In genomic region chr3:4976109-4976508, GRCh38 we compare ENCODE assay signal across 8 cellular contexts. TPM values are rescaled to one million over a fixed set of nuclear protein-coding genes. Genes with fewer than 3 reads are reported as not detected.
DNase-seq lines count a peak whose midpoint lies in the region; ATAC-seq and TF ChIP-seq lines count a peak whose summit lies in the region.

No MANE protein-coding gene starts in this region.

- no peak overlapping the region for H2BK12ac ChIP-seq in mesenchymal stem cell (ENCODE audit: low read length in 2 of 2)

- peak overlapping the region; percentile 100 for H3K27ac ChIP-seq in CD8-positive, alpha-beta memory T cell (ENCODE audit: low read depth, low read length)
- H3K27ac ChIP-seq in SJCRH30, result no peak overlapping the region; the same call in 1 of the 2 replicates
- peak overlapping the region; percentile 97 for H3K27ac ChIP-seq in caudate nucleus (ENCODE audit: low read depth, low read length)
- no peak overlapping the region for H3K27ac ChIP-seq in mesenchymal stem cell (ENCODE audit: low read length, poor library complexity, severe bottlenecking)

- DNase-seq in CD8-positive, alpha-beta memory T cell, result no peak
- no peak for DNase-seq in HFF-Myc (ENCODE audit: extremely low read depth, low read depth)
- peak; percentile 77 to 89 for DNase-seq in SJCRH30
- DNase-seq in caudate nucleus (lab: John Stamatoyannopoulos, UW), result peak in 26 of 61 donors; percentile 10 to 80 (median 39)
- peak; percentile 78 for DNase-seq in mesenchymal stem cell
- no peak for DNase-seq in type B pancreatic cell (ENCODE audit: extremely low spot score, unreplicated experiment)
- no peak for DNase-seq in NCI-H128 (lab: John Stamatoyannopoulos, UW; ENCODE audit: unreplicated experiment)

- H2BK120ac ChIP-seq in mesenchymal stem cell (ENCODE audit: low read depth, low read length), result no peak overlapping the region

- peak overlapping the region in 1 of 2 experiments; percentile 61 for H3K4ac ChIP-seq in mesenchymal stem cell (ENCODE audit: low read depth in 1 of 2, low read length in 2 of 2)

- POLR2A ChIA-PET in CD8-positive, alpha-beta memory T cell (lab: Charles Lee), result interaction anchor here (1.2 to 2.0 kb wide), 3 partner anchors 10 to 154 kb away, joined by 3 to 9 read pairs (median 9); no protein-coding TSS in a partner anchor

- H3K36me3 ChIP-seq in CD8-positive, alpha-beta memory T cell (ENCODE audit: insufficient read depth, low read length), result no peaks in the 10 kb centered on the region
- H3K36me3 ChIP-seq in SJCRH30 (no peaks in the 10 kb centered on the region), mesenchymal stem cell (ENCODE audit: control insufficient read depth in 1 of 2, insufficient read depth in 2 of 2, low read depth in 1 of 2, low read length in 2 of 2) (peaks cover 0 to 3% of the 10 kb centered on the region in 2 experiments)

- CTCF ChIA-PET in CD8-positive, alpha-beta memory T cell (lab: Charles Lee), result interaction anchor here (0.8 to 3.3 kb wide), 15 partner anchors 10 to 267 kb away, joined by 3 to 18 read pairs (median 4); no protein-coding TSS in a partner anchor

- no peaks in the 10 kb centered on the region for H3K27me3 Mint-ChIP-seq in CD8-positive, alpha-beta memory T cell
- H3K27me3 Mint-ChIP-seq in type B pancreatic cell, result peaks cover 20% of the 10 kb centered on the region

- peak overlapping the region; percentile 9 for H2AK5ac ChIP-seq in mesenchymal stem cell (ENCODE audit: low read length, severe bottlenecking)

- peaks cover 37 to 49% (median 46%) of the 10 kb centered on the region in 3 donors for H3K4me1 Mint-ChIP-seq in CD8-positive, alpha-beta memory T cell
- peaks cover 21% of the 10 kb centered on the region for H3K4me1 Mint-ChIP-seq in type B pancreatic cell (ENCODE audit: unreplicated experiment)

- no peak overlapping the region for H3K4me2 ChIP-seq in mesenchymal stem cell (ENCODE audit: low read length, poor library complexity, severe bottlenecking)

- H4K8ac ChIP-seq in mesenchymal stem cell (ENCODE audit: low read length), result no peak overlapping the region

- no peak overlapping the region for H2BK5ac ChIP-seq in mesenchymal stem cell (ENCODE audit: low read depth, low read length, poor library complexity, severe bottlenecking)

- H3K23ac ChIP-seq in mesenchymal stem cell (ENCODE audit: low read length in 2 of 2), result no peak overlapping the region

- no peak overlapping the region for H4K91ac ChIP-seq in mesenchymal stem cell (ENCODE audit: low read length)

- no peak overlapping the region for H3K14ac ChIP-seq in mesenchymal stem cell (ENCODE audit: low read length in 2 of 2)

- peaks cover 0 to 2% (median 0%) of the 10 kb centered on the region in 5 donors for H3K9me3 Mint-ChIP-seq in CD8-positive, alpha-beta memory T cell
- no peaks in the 10 kb centered on the region for H3K9me3 Mint-ChIP-seq in type B pancreatic cell

- H3K4me1 ChIP-seq in CD8-positive, alpha-beta memory T cell (ENCODE audit: insufficient read depth, low read length), result peaks cover 25% of the 10 kb centered on the region
- H3K4me1 ChIP-seq in SJCRH30 (peaks cover 9% of the 10 kb centered on the region), mesenchymal stem cell (ENCODE audit: control insufficient read depth, insufficient read depth, low read depth, low read length) (peaks cover 10% of the 10 kb centered on the region)

- peak overlapping the region; percentile 96 for H3K9ac ChIP-seq in mesenchymal stem cell (ENCODE audit: low read length)

- H3K4me3 ChIP-seq in CD8-positive, alpha-beta memory T cell (ENCODE audit: low read length), result no peak overlapping the region
- H3K4me3 ChIP-seq in HFF-Myc (replicated peaks; ENCODE audit: low read depth, low read length) (no peak overlapping the region), SJCRH30 (no peak overlapping the region), mesenchymal stem cell (ENCODE audit: insufficient read depth in 1 of 2, low read depth in 1 of 2, low read length in 2 of 2) (no peak overlapping the region)

- ATAC-seq in HG03175 (IDR thresholded peaks at IDR 0.05; ENCODE audit: unreplicated experiment), result no peak

- peaks cover 4% of the 10 kb centered on the region for H3K79me1 ChIP-seq in mesenchymal stem cell (replicated peaks; ENCODE audit: low read length, poor library complexity, severe bottlenecking)

- H2AFZ ChIP-seq in mesenchymal stem cell (ENCODE audit: low read depth, low read length), result no peak overlapping the region

- 55% methylated on average over 4 of the region's 4 CpGs for WGBS in mesenchymal stem cell

- H3K27me3 ChIP-seq in CD8-positive, alpha-beta memory T cell (ENCODE audit: insufficient read depth, low read length, poor library complexity, severe bottlenecking), result no peaks in the 10 kb centered on the region
- H3K27me3 ChIP-seq in SJCRH30 (no peaks in the 10 kb centered on the region), mesenchymal stem cell (ENCODE audit: control insufficient read depth in 1 of 2, insufficient read depth in 1 of 2, low read length in 2 of 2) (no peaks in the 10 kb centered on the region)

- no peaks in the 10 kb centered on the region for H3K9me3 ChIP-seq in CD8-positive, alpha-beta memory T cell (ENCODE audit: low read length)
- H3K9me3 ChIP-seq in SJCRH30 (replicated peaks), result 0 out of 2 replicates have a peak, but pooled peaks cover 2% of the 10 kb centered on the region
- no peaks in the 10 kb centered on the region for H3K9me3 ChIP-seq in mesenchymal stem cell (ENCODE audit: control insufficient read depth, low read length)

- H3K27ac Mint-ChIP-seq in CD8-positive, alpha-beta memory T cell, result peak overlapping the region; percentile 98 to 100 (median 100)
- H3K27ac Mint-ChIP-seq in type B pancreatic cell, result peak overlapping the region; percentile 93

- TF ChIP-seq CTCF in HFF-Myc (IDR thresholded peaks at IDR 0.05; ENCODE audit: low read depth, low read length, missing control alignments), result peak; percentile 67
- peak; percentile 65 for TF ChIP-seq CTCF in type B pancreatic cell (conservative IDR thresholded peaks at IDR 0.05)

- no peak overlapping the region for H3K18ac ChIP-seq in mesenchymal stem cell (ENCODE audit: low read depth in 1 of 2, low read length in 2 of 2)

- peaks cover 0 to 22% (median 12%) of the 10 kb centered on the region in 3 donors for H3K36me3 Mint-ChIP-seq in CD8-positive, alpha-beta memory T cell
- no peaks in the 10 kb centered on the region for H3K36me3 Mint-ChIP-seq in type B pancreatic cell

- peak overlapping the region in 4 of 7 donors; percentile 61 to 100 (median 98) for H3K4me3 Mint-ChIP-seq in CD8-positive, alpha-beta memory T cell
- H3K4me3 Mint-ChIP-seq in type B pancreatic cell, result peak overlapping the region; percentile 86

- H2BK15ac ChIP-seq in mesenchymal stem cell (ENCODE audit: low read depth, poor library complexity, severe bottlenecking), result no peak overlapping the region

RNA-seq across cellular contexts. Expression of gene BHLHE40, which starts 3.1 kb away (rescaled TPM):
- 100 to 1,000 TPM; 174 to 180 TPM for total RNA-seq in CD8-positive, alpha-beta memory T cell
- 24.8 TPM for polyA plus RNA-seq in CD8-positive, alpha-beta memory T cell
- 6.3 and 10.8 TPM in 2 replicates for total RNA-seq in SJCRH30 (2014; rRNA removed; shearing (Covaris generic))
- polyA plus RNA-seq in mesenchymal stem cell (2013, experiment 1 of 2), result 88.3 TPM
- polyA plus RNA-seq in mesenchymal stem cell (2013, experiment 2 of 2), result 79.7 TPM
- 13.6 and 40.5 TPM in 2 replicates for total RNA-seq in type B pancreatic cell (ENCODE audit: low replicate concordance)

Comparison
In these comparisons a context has a peak if more than half of its experiments do, and no peak if none do; other contexts are left out.
1. DNase-seq: peak in SJCRH30 (2 of 2) and mesenchymal stem cell (single experiment); none in CD8-positive, alpha-beta memory T cell (0 of 5), HFF-Myc (single experiment), type B pancreatic cell (single experiment) and NCI-H128 (single experiment).
2. H3K27ac ChIP-seq: peak in CD8-positive, alpha-beta memory T cell (single experiment) and caudate nucleus (single experiment); none in SJCRH30 (single experiment) and mesenchymal stem cell (single experiment).